ENCODE assay signal across 8 cellular contexts in the genomic region with DNA sequence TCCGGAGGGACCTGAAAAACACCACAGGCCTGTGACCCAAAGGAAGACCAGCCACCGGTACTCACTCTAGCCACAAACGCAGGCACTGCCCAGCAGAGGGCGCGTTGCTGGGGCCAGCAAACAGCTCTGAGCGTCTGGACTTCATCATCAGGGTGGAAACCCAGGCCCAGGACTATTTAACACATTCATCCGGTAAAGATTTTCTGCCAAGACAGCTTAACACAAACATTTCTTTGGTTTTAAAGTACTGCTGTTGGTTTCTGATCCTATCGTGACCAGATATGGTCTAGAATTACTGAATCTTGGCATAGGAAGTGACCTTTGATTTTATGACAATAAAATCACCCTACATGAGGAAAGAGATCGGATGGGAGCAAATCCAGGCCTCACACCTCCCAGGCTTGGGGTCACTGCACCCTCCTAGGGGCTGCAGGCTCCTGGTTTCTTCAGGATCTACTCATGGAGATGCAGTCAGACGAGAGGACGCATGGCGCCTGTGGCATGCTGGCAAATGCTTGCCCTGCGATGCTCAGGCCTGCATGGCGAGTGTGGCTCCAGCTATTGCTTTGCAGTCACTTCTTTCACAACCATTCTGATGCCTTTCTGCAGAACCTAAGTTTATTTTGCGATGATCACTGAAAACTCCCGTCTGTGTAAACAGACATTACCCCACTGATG.
A peak's percentile ranks its signal among the peaks of the same experiment; 100 is the strongest.
DNase-seq lines count a peak whose midpoint lies in the region; ATAC-seq and TF ChIP-seq lines count a peak whose summit lies in the region.

No MANE protein-coding gene starts in this region.

- H3K9me3 Mint-ChIP-seq in activated naive CD4-positive, alpha-beta T cell treated with anti-CD3 and anti-CD28 coated beads, Interleukin-2, amount 10 ng/mL, durations not matched to agents 7 days and 5 days = no peaks in the 10 kb centered on the region

- H3K36me3 Mint-ChIP-seq in activated naive CD4-positive, alpha-beta T cell treated with anti-CD3 and anti-CD28 coated beads, Interleukin-2, amount 10 ng/mL, durations not matched to agents 7 days and 5 days = no peaks in the 10 kb centered on the region

- H3K4me3 Mint-ChIP-seq in activated naive CD4-positive, alpha-beta T cell treated with anti-CD3 and anti-CD28 coated beads, Interleukin-2, amount 10 ng/mL, durations not matched to agents 7 days and 5 days = no peak overlapping the region

- peak; percentile 32 for DNase-seq in activated CD4-positive, CD25-positive, alpha-beta regulatory T cell treated with anti-CD3 and anti-CD28 coated beads, Interleukin-2, amount 50 U/mL, for 72 hours
- peak; percentile 28 for DNase-seq in activated naive CD4-positive, alpha-beta T cell treated with anti-CD3 and anti-CD28 coated beads, Interleukin-2, amount 10 ng/mL, durations not matched to agents 7 days and 5 days
- DNase-seq in iPS-NIHi11 (ENCODE audit: low spot score) = peak; percentile 83
- peak; percentile 37 for DNase-seq in stimulated activated naive CD8-positive, alpha-beta T cell treated with anti-CD3 and anti-CD28 coated beads, Interleukin-15, Interleukin-2, amounts not matched to agents 100 U/mL and 50 U/mL, for 24 hours
- no peak for DNase-seq in activated CD4-positive, CD25-positive, alpha-beta regulatory T cell (lab: John Stamatoyannopoulos, UW)

- CTCF ChIA-PET in activated naive CD4-positive, alpha-beta T cell treated with anti-CD3 and anti-CD28 coated beads, Interleukin-2, amount 10 ng/mL, durations not matched to agents 7 days and 5 days (lab: Charles Lee) = interaction anchor here (0.7 to 1.3 kb wide), 3 partner anchors 17 to 732 kb away, joined by 3 to 5 read pairs (median 4); no protein-coding TSS in a partner anchor

- H3K27ac Mint-ChIP-seq in activated naive CD4-positive, alpha-beta T cell treated with anti-CD3 and anti-CD28 coated beads, Interleukin-2, amount 10 ng/mL, durations not matched to agents 7 days and 5 days = no peak overlapping the region

- peak; percentile 81 for TF ChIP-seq CTCF in LNCAP (IDR thresholded peaks at IDR 0.05)

- H3K4me1 Mint-ChIP-seq in activated naive CD4-positive, alpha-beta T cell treated with anti-CD3 and anti-CD28 coated beads, Interleukin-2, amount 10 ng/mL, durations not matched to agents 7 days and 5 days = no peaks in the 10 kb centered on the region

- ATAC-seq in activated CD4-positive, CD25-positive, alpha-beta regulatory T cell treated with anti-CD3 and anti-CD28 coated beads, Interleukin-2, amount 50 U/mL, for 24 hours = no peak
- ATAC-seq in GM21528 (IDR thresholded peaks at IDR 0.05; ENCODE audit: low FRiP score, unreplicated experiment) = peak; percentile 73
- ATAC-seq in stimulated activated naive CD8-positive, alpha-beta T cell treated with anti-CD3 and anti-CD28 coated beads, Interleukin-15, Interleukin-2, amounts not matched to agents 100 U/mL and 50 U/mL, for 24 hours = peak; percentile 59

- peaks cover 6% of the 10 kb centered on the region for H3K27me3 Mint-ChIP-seq in activated naive CD4-positive, alpha-beta T cell treated with anti-CD3 and anti-CD28 coated beads, Interleukin-2, amount 10 ng/mL, durations not matched to agents 7 days and 5 days

Comparison
In these comparisons a context has a peak if more than half of its experiments do, and no peak if none do; other contexts are left out.
1. DNase-seq: peak in activated CD4-positive, CD25-positive, alpha-beta regulatory T cell treated with anti-CD3 and anti-CD28 coated beads, Interleukin-2, amount 50 U/mL, for 72 hours (single experiment), activated naive CD4-positive, alpha-beta T cell treated with anti-CD3 and anti-CD28 coated beads, Interleukin-2, amount 10 ng/mL, durations not matched to agents 7 days and 5 days (single experiment), iPS-NIHi11 (single experiment) and stimulated activated naive CD8-positive, alpha-beta T cell treated with anti-CD3 and anti-CD28 coated beads, Interleukin-15, Interleukin-2, amounts not matched to agents 100 U/mL and 50 U/mL, for 24 hours (single experiment); none in activated CD4-positive, CD25-positive, alpha-beta regulatory T cell (0 of 4).
2. ATAC-seq: peak in GM21528 (single experiment) and stimulated activated naive CD8-positive, alpha-beta T cell treated with anti-CD3 and anti-CD28 coated beads, Interleukin-15, Interleukin-2, amounts not matched to agents 100 U/mL and 50 U/mL, for 24 hours (single experiment); none in activated CD4-positive, CD25-positive, alpha-beta regulatory T cell treated with anti-CD3 and anti-CD28 coated beads, Interleukin-2, amount 50 U/mL, for 24 hours (0 of 2).